13 cellular contexts compared by ENCODE assay signal in genomic region chr4:116357758-116358157, GRCh38.
A peak's percentile ranks its signal among the peaks of the same experiment; 100 is the strongest.
DNase-seq lines count a peak whose midpoint lies in the region; ATAC-seq, FAIRE-seq and TF ChIP-seq lines count a peak whose summit lies in the region.
"Had no signal": no experiment of that assay in that cellular context is flagged by ENCODE, and none has a peak within 500 bp of the region (broad histone marks: within the 10 kb centered on the region; RNA-seq: fewer than 3 reads in every experiment).

No MANE protein-coding gene starts in this region.

- H3K36me3 Mint-ChIP-seq in Calu3 (ENCODE audit: insufficient read depth, unreplicated experiment): no peaks in the 10 kb centered on the region
- H3K36me3 Mint-ChIP-seq: activated naive CD4-positive, alpha-beta T cell treated with anti-CD3 and anti-CD28 coated beads, Interleukin-2, amount 50 U/mL, for 24 hours had no signal

- no peak overlapping the region for H3K4me3 Mint-ChIP-seq in Calu3 (ENCODE audit: low read depth, unreplicated experiment)
- H3K4me3 Mint-ChIP-seq: activated naive CD4-positive, alpha-beta T cell treated with anti-CD3 and anti-CD28 coated beads, Interleukin-2, amount 50 U/mL, for 24 hours; CD4-positive, alpha-beta T cell had no signal

- H3K9me3 Mint-ChIP-seq in Calu3 (ENCODE audit: low read depth, unreplicated experiment): no peaks in the 10 kb centered on the region
- H3K9me3 Mint-ChIP-seq: activated naive CD4-positive, alpha-beta T cell treated with anti-CD3 and anti-CD28 coated beads, Interleukin-2, amount 50 U/mL, for 24 hours; CD4-positive, alpha-beta T cell had no signal

- H4K20me1 ChIP-seq in Karpas-422 (ENCODE audit: insufficient read depth, low read depth, low read length) (no peaks in the 10 kb centered on the region), keratinocyte (ENCODE audit: control insufficient read depth, extremely low read depth, insufficient read depth, low read length) (no peaks in the 10 kb centered on the region)

- DNase-seq in Calu3 (peak; percentile 7), Karpas-422 (peak; percentile 42), UCSD-AML1 (lab: John Stamatoyannopoulos, UW; ENCODE audit: unreplicated experiment) (peak; percentile 13), keratinocyte (ENCODE audit: low read depth, low spot score) (peak; percentile 46), NCI-H524 (lab: John Stamatoyannopoulos, UW) (no peak), inferior parietal cortex (ENCODE audit: extremely low spot score) (no peak)
- no peak for DNase-seq in NK-92 treated with Interleukin-12 subunit alpha and Interleukin-12 subunit beta, amount 100 ng/mL, for 24 hours (lab: John Stamatoyannopoulos, UW)
- DNase-seq: activated CD4-positive, alpha-beta T cell treated with anti-CD3 and anti-CD28 coated beads, Interleukin-2, amount 50 U/mL, for 48 hours; MM.1S had no signal

- H2AFZ ChIP-seq in Karpas-422 (ENCODE audit: low read length) (no peak overlapping the region), keratinocyte (ENCODE audit: control insufficient read depth, low read length) (peak overlapping the region; percentile 50)

- H3K27ac Mint-ChIP-seq in Calu3 (ENCODE audit: unreplicated experiment): no peak overlapping the region
- H3K27ac Mint-ChIP-seq: activated naive CD4-positive, alpha-beta T cell treated with anti-CD3 and anti-CD28 coated beads, Interleukin-2, amount 50 U/mL, for 24 hours; CD4-positive, alpha-beta T cell had no signal

- no TSS peak for BruUV-seq in Calu3 (replicated peaks; lab: Mats Ljungman, UMichigan)

- no peaks in the 10 kb centered on the region for H3K27me3 Mint-ChIP-seq in Calu3 (ENCODE audit: unreplicated experiment)
- H3K27me3 Mint-ChIP-seq: activated naive CD4-positive, alpha-beta T cell treated with anti-CD3 and anti-CD28 coated beads, Interleukin-2, amount 50 U/mL, for 24 hours; CD4-positive, alpha-beta T cell had no signal

- no peaks in the 10 kb centered on the region for H3K27me3 ChIP-seq in Karpas-422 (ENCODE audit: low read length)
- no peaks in the 10 kb centered on the region for H3K27me3 ChIP-seq in keratinocyte (ENCODE audit: control insufficient read depth, extremely low read depth, insufficient read depth, low read length)

- no peak overlapping the region for H3K9ac ChIP-seq in Karpas-422 (ENCODE audit: low read length)
- H3K9ac ChIP-seq in keratinocyte (ENCODE audit: control insufficient read depth, extremely low read depth, insufficient read depth, low read length): peak overlapping the region; percentile 19

- H3K9me3 ChIP-seq in Karpas-422 (ENCODE audit: low read length) (no peaks in the 10 kb centered on the region), keratinocyte (ENCODE audit: control insufficient read depth, low read depth, low read length) (no peaks in the 10 kb centered on the region)
- H3K9me3 ChIP-seq: thoracic aorta had no signal

- FAIRE-seq in keratinocyte (lab: Jason Lieb, UNC): peak; percentile 81

- H3K4me2 ChIP-seq in Karpas-422 (ENCODE audit: low read depth, low read length, poor library complexity, severe bottlenecking): no peak overlapping the region
- no peak overlapping the region for H3K4me2 ChIP-seq in keratinocyte (ENCODE audit: control insufficient read depth, extremely low read depth, insufficient read depth, low read depth, low read length)

- H3K9me2 ChIP-seq in Karpas-422 (replicated peaks; ENCODE audit: insufficient read depth, low read length): no peaks in the 10 kb centered on the region

- H3K36me3 ChIP-seq in Karpas-422 (ENCODE audit: insufficient read depth, low read length) (no peaks in the 10 kb centered on the region), keratinocyte (ENCODE audit: control insufficient read depth in 2 of 2, extremely low read depth in 1 of 2, insufficient read depth in 2 of 2, low read length in 2 of 2) (no peaks in the 10 kb centered on the region)
- H3K36me3 ChIP-seq: thoracic aorta had no signal

- no peaks in the 10 kb centered on the region for H3K4me1 Mint-ChIP-seq in Calu3 (ENCODE audit: low read depth, unreplicated experiment)
- H3K4me1 Mint-ChIP-seq: activated naive CD4-positive, alpha-beta T cell treated with anti-CD3 and anti-CD28 coated beads, Interleukin-2, amount 50 U/mL, for 24 hours had no signal

- H3K4me3 ChIP-seq in Karpas-422 (ENCODE audit: low read length): no peak overlapping the region
- H3K4me3 ChIP-seq in keratinocyte (ENCODE audit: control insufficient read depth in 2 of 3, extremely low read depth in 1 of 3, insufficient read depth in 2 of 3, low read depth in 1 of 3, low read length in 3 of 3): no peak overlapping the region
- H3K4me3 ChIP-seq: thoracic aorta had no signal

- ATAC-seq in HG03469 (IDR thresholded peaks at IDR 0.05; ENCODE audit: unreplicated experiment): no peak

- H3K4me1 ChIP-seq in Karpas-422 (ENCODE audit: low read length) (no peaks in the 10 kb centered on the region), keratinocyte (ENCODE audit: control insufficient read depth, extremely low read depth, insufficient read depth, low read length) (peaks cover 3% of the 10 kb centered on the region)

- TF ChIP-seq CTCF in Calu3 (IDR thresholded peaks at IDR 0.05; ENCODE audit: unreplicated experiment) (no peak), keratinocyte (optimal IDR thresholded peaks at IDR 0.05 in 1 of 3, IDR thresholded peaks at IDR 0.05 in 1 of 3, conservative IDR thresholded peaks at IDR 0.05 in 1 of 3; ENCODE audit: extremely low read depth in 1 of 3, insufficient read depth in 2 of 3, low read length in 3 of 3) (no peak)

- intact Hi-C loops in Calu3 (cut with micrococcal nuclease; ENCODE audit: unreplicated experiment): loop anchor here (2.0 to 10.0 kb wide), 3 partner anchors 175 to 1677 kb away; partner anchors contain the start of gene NDST3

- dilution Hi-C loops in keratinocyte (cut with MboI; ENCODE audit: extremely low pct_ligation_motif_present, low sequenced_read_pairs): no loop called here

- no peaks in the 10 kb centered on the region for H3K9me1 ChIP-seq in keratinocyte (ENCODE audit: control insufficient read depth, extremely low read depth, insufficient read depth, low read length)

- no peaks in the 10 kb centered on the region for H3K79me2 ChIP-seq in Karpas-422 (ENCODE audit: low read length)
- no peaks in the 10 kb centered on the region for H3K79me2 ChIP-seq in keratinocyte (ENCODE audit: control insufficient read depth, insufficient read depth, low read length)

- CTCF ChIA-PET in Calu3 (lab: Charles Lee): no interaction called here

- H3K27ac ChIP-seq in Karpas-422 (ENCODE audit: low read length) (no peak overlapping the region), keratinocyte (ENCODE audit: control insufficient read depth, insufficient read depth, low read length) (peak overlapping the region; percentile 22)
- H3K27ac ChIP-seq: thoracic aorta had no signal

Comparison
In these comparisons a context has a peak if more than half of its experiments do, and no peak if none do; other contexts are left out.
1. DNase-seq: peak in Calu3 (single experiment), Karpas-422 (single experiment), UCSD-AML1 (single experiment) and keratinocyte (single experiment); none in NK-92 treated with Interleukin-12 subunit alpha and Interleukin-12 subunit beta, amount 100 ng/mL, for 24 hours (single experiment), NCI-H524 (0 of 2) and inferior parietal cortex (single experiment).